Comparison of ENCODE assay signal across 10 cellular contexts in genomic region chr7:66700633-66701131, GRCh38.
"Had no signal": no experiment of that assay in that cellular context is flagged by ENCODE, and none has a peak within 500 bp of the region (broad histone marks: within the 10 kb centered on the region; RNA-seq: fewer than 3 reads in every experiment).

No MANE protein-coding gene starts in this region.

- ATAC-seq: activated CD4-positive, alpha-beta T cell treated with anti-CD3 and anti-CD28 coated beads for 36 hours; stimulated activated effector memory CD8-positive, alpha-beta T cell treated with anti-CD3 and anti-CD28 coated beads, Interleukin-12 subunit alpha, Interleukin-12 subunit beta, amount 100 ng/mL, for 72 hours had no signal

- DNase-seq: activated CD4-positive, alpha-beta memory T cell treated with anti-CD3 and anti-CD28 coated beads, Interleukin-2, amount 10 ng/mL, durations not matched to agents 7 days and 5 days; activated CD4-positive, alpha-beta T cell treated with anti-CD3 and anti-CD28 coated beads for 36 hours; activated naive CD4-positive, alpha-beta T cell treated with Interleukin-2 at 50 U/mL for 16 hours; cerebellar nuclear complex; foreskin melanocyte; SJCRH30; T1000 had no signal

- H3K27ac ChIP-seq: SJCRH30, VCaP had no signal

- H3K9me3 ChIP-seq: heart left ventricle, SJCRH30 had no signal

- H3K27me3 ChIP-seq: heart left ventricle, SJCRH30 had no signal

- H3K4me3 ChIP-seq: heart left ventricle, SJCRH30 had no signal

- H3K4me1 ChIP-seq: SJCRH30 had no signal
